ENCODE assay signal across 1 cellular context in the genomic region with DNA sequence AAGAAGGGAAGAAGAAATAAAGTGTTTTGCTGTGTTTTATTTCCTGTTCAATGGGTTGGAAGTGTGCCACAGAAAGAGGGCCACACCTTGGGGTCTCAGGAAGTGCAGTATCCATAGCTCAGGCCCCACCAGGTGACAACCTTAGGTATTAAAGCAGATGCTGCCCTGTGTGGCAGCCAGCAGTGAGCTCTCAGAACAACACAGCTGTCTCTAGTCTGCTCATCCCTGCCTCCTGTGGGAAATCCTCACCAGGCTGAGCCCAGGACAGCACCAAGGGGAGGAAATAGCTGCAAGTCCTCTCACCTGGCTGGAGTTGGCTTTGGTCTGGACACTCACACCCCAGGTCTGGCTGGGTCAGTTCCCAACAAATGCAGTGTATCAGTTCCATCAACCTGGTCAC.
TF ChIP-seq lines count a peak whose summit lies in the region.

No MANE protein-coding gene starts in this region.

TF ChIP-seq in HepG2, 621 proteins besides CTCF, POLR2A, EP300 and RAD21 (continued from another document):
- TF ChIP-seq, protein P1, sequence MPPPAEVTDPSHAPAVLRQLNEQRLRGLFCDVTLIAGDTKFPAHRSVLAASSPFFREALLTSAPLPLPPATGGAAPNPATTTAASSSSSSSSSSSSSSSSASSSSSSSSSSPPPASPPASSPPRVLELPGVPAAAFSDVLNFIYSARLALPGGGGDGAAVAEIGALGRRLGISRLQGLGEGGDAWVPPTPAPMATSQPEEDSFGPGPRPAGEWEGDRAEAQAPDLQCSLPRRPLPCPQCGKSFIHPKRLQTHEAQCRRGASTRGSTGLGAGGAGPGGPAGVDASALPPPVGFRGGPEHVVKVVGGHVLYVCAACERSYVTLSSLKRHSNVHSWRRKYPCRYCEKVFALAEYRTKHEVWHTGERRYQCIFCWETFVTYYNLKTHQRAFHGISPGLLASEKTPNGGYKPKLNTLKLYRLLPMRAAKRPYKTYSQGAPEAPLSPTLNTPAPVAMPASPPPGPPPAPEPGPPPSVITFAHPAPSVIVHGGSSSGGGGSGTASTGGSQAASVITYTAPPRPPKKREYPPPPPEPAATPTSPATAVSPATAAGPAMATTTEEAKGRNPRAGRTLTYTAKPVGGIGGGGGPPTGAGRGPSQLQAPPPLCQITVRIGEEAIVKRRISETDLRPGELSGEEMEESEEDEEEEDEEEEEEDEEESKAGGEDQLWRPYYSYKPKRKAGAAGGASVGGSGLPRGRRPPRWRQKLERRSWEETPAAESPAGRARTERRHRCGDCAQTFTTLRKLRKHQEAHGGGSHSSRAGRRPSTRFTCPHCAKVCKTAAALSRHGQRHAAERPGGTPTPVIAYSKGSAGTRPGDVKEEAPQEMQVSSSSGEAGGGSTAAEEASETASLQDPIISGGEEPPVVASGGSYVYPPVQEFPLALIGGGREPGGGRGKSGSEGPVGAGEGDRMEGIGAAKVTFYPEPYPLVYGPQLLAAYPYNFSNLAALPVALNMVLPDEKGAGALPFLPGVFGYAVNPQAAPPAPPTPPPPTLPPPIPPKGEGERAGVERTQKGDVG (CRISPR knock-in tag; IDR thresholded peaks at IDR 0.05; ENCODE audit: borderline replicate concordance), result no peak
- TF ChIP-seq GABPB1 (CRISPR knock-in tag; IDR thresholded peaks at IDR 0.05) (no peak), TARDBP (CRISPR knock-in tag; IDR thresholded peaks at IDR 0.05) (no peak), CREB1 (IDR thresholded peaks at IDR 0.05) (no peak), CREB1 (CRISPR knock-in tag; IDR thresholded peaks at IDR 0.05) (no peak), MIER3 (CRISPR knock-in tag; IDR thresholded peaks at IDR 0.05; ENCODE audit: borderline replicate concordance) (no peak), ZNF230 (CRISPR knock-in tag; IDR thresholded peaks at IDR 0.05) (no peak)
- TF ChIP-seq, protein P2, sequence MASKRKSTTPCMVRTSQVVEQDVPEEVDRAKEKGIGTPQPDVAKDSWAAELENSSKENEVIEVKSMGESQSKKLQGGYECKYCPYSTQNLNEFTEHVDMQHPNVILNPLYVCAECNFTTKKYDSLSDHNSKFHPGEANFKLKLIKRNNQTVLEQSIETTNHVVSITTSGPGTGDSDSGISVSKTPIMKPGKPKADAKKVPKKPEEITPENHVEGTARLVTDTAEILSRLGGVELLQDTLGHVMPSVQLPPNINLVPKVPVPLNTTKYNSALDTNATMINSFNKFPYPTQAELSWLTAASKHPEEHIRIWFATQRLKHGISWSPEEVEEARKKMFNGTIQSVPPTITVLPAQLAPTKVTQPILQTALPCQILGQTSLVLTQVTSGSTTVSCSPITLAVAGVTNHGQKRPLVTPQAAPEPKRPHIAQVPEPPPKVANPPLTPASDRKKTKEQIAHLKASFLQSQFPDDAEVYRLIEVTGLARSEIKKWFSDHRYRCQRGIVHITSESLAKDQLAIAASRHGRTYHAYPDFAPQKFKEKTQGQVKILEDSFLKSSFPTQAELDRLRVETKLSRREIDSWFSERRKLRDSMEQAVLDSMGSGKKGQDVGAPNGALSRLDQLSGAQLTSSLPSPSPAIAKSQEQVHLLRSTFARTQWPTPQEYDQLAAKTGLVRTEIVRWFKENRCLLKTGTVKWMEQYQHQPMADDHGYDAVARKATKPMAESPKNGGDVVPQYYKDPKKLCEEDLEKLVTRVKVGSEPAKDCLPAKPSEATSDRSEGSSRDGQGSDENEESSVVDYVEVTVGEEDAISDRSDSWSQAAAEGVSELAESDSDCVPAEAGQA (IDR thresholded peaks at IDR 0.05; ENCODE audit: low read depth), result no peak
- TF ChIP-seq, protein P2 (CRISPR knock-in tag; IDR thresholded peaks at IDR 0.05; ENCODE audit: borderline replicate concordance), result no peak
- TF ChIP-seq, protein P3, sequence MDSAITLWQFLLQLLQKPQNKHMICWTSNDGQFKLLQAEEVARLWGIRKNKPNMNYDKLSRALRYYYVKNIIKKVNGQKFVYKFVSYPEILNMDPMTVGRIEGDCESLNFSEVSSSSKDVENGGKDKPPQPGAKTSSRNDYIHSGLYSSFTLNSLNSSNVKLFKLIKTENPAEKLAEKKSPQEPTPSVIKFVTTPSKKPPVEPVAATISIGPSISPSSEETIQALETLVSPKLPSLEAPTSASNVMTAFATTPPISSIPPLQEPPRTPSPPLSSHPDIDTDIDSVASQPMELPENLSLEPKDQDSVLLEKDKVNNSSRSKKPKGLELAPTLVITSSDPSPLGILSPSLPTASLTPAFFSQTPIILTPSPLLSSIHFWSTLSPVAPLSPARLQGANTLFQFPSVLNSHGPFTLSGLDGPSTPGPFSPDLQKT (CRISPR knock-in tag; IDR thresholded peaks at IDR 0.05; ENCODE audit: borderline replicate concordance), result no peak
- TF ChIP-seq, protein P4, sequence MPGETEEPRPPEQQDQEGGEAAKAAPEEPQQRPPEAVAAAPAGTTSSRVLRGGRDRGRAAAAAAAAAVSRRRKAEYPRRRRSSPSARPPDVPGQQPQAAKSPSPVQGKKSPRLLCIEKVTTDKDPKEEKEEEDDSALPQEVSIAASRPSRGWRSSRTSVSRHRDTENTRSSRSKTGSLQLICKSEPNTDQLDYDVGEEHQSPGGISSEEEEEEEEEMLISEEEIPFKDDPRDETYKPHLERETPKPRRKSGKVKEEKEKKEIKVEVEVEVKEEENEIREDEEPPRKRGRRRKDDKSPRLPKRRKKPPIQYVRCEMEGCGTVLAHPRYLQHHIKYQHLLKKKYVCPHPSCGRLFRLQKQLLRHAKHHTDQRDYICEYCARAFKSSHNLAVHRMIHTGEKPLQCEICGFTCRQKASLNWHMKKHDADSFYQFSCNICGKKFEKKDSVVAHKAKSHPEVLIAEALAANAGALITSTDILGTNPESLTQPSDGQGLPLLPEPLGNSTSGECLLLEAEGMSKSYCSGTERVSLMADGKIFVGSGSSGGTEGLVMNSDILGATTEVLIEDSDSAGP (CRISPR knock-in tag; IDR thresholded peaks at IDR 0.05; ENCODE audit: borderline replicate concordance), result no peak
